In genomic region chr12:41189395-41190251, GRCh38 we compare ENCODE assay signal across 12 cellular contexts. TPM values are rescaled to one million over a fixed set of nuclear protein-coding genes. Genes with fewer than 3 reads are reported as not detected.
DNase-seq lines count a peak whose midpoint lies in the region; ATAC-seq, FAIRE-seq and TF ChIP-seq lines count a peak whose summit lies in the region.
"Had no signal": no experiment of that assay in that cellular context is flagged by ENCODE, and none has a peak within 500 bp of the region (broad histone marks: within the 10 kb centered on the region; RNA-seq: fewer than 3 reads in every experiment).

No MANE protein-coding gene starts in this region.

- TF ChIP-seq EP300 in A549 (IDR thresholded peaks at IDR 0.05): no peak

- no peaks in the 10 kb centered on the region for H3F3A ChIP-seq in PC-9 (ENCODE audit: insufficient read depth, low read depth)

- TF ChIP-seq RAD21 in A549 (conservative IDR thresholded peaks at IDR 0.05 in 1 of 2, IDR thresholded peaks at IDR 0.05 in 1 of 2): no peak

- intact Hi-C loops in esophagus squamous epithelium (cut with DNase I) (no loop called here), PC-9 (cut with micrococcal nuclease; ENCODE audit: unreplicated experiment) (no loop called here)

- H2AFZ ChIP-seq in Karpas-422 (ENCODE audit: low read length) (peak overlapping the region; percentile 35; the same call in 1 of the 2 replicates), PC-9 (no peak overlapping the region)

- H3K9me3 ChIP-seq in A549 (no peaks in the 10 kb centered on the region), Karpas-422 (ENCODE audit: low read length) (no peaks in the 10 kb centered on the region), esophagus squamous epithelium (no peaks in the 10 kb centered on the region), PC-9 (ENCODE audit: insufficient read depth, low read depth) (no peaks in the 10 kb centered on the region)

- H3K4me1 Mint-ChIP-seq in naive B cell: peaks cover 17 to 19% (median 17%) of the 10 kb centered on the region in 3 donors

- TF ChIP-seq CTCF in A549 (IDR thresholded peaks at IDR 0.05): no peak
- TF ChIP-seq CTCF in esophagus squamous epithelium (IDR thresholded peaks at IDR 0.05): no peak
- no peak for TF ChIP-seq CTCF in PC-9 (conservative IDR thresholded peaks at IDR 0.05)

- no peak for FAIRE-seq in A549 (lab: Jason Lieb, UNC)
- FAIRE-seq in HTR-8/SVneo (lab: Jason Lieb, UNC): no peak
- FAIRE-seq: bronchial epithelial cell had no signal

- no peaks in the 10 kb centered on the region for H3K9me2 ChIP-seq in Karpas-422 (replicated peaks; ENCODE audit: insufficient read depth, low read length)
- H3K9me2 ChIP-seq in PC-9 (ENCODE audit: insufficient read depth): no peaks in the 10 kb centered on the region

- no peaks in the 10 kb centered on the region for H3K36me3 Mint-ChIP-seq in naive B cell
- H3K36me3 Mint-ChIP-seq: CD8-positive, alpha-beta T cell had no signal

- no peak overlapping the region for H3K27ac ChIP-seq in A549
- peak overlapping the region; percentile 99 for H3K27ac ChIP-seq in Karpas-422 (ENCODE audit: low read length)
- H3K27ac ChIP-seq in esophagus squamous epithelium: peak overlapping the region in 3 of 4 donors; percentile 65 to 80 (median 76)
- H3K27ac ChIP-seq in PC-9: no peak overlapping the region

- H3K79me2 ChIP-seq in Karpas-422 (ENCODE audit: low read length) (no peaks in the 10 kb centered on the region), PC-9 (ENCODE audit: low read depth) (no peaks in the 10 kb centered on the region)

- TF ChIP-seq POLR2A in A549 (IDR thresholded peaks at IDR 0.05; ENCODE audit: low read length) (no peak), esophagus squamous epithelium (IDR thresholded peaks at IDR 0.05) (no peak)

- ATAC-seq in A549 (peak; percentile 36 to 67; a peak in 5 of 6 replicates), naive B cell (ENCODE audit: low read depth in 2 of 2) (peak in 1 of 2 donors; percentile 23), GM18873 (IDR thresholded peaks at IDR 0.05; ENCODE audit: low FRiP score, unreplicated experiment) (no peak)
- ATAC-seq: CD8-positive, alpha-beta T cell had no signal

- H3K4me1 ChIP-seq in A549: peaks cover 7% of the 10 kb centered on the region; the same call in 1 of the 3 replicates
- H3K4me1 ChIP-seq in Karpas-422 (ENCODE audit: low read length): peaks cover 57% of the 10 kb centered on the region
- peaks cover 7 to 28% (median 9%) of the 10 kb centered on the region in 3 donors for H3K4me1 ChIP-seq in esophagus squamous epithelium
- H3K4me1 ChIP-seq in PC-9 (replicated peaks; ENCODE audit: insufficient read depth): no peaks in the 10 kb centered on the region

- CTCF ChIA-PET in A549 (lab: Yijun Ruan, JAX) (interaction anchor here (1.1 kb wide), 1 partner anchor 8 kb away, joined by 3 read pairs; no protein-coding TSS in a partner anchor), PC-9 (lab: Charles Lee) (no interaction called here)

- peak overlapping the region; percentile 41; the same call in 2 of the 3 replicates for H3K4me3 ChIP-seq in A549
- no peak overlapping the region for H3K4me3 ChIP-seq in Karpas-422 (ENCODE audit: low read length)
- H3K4me3 ChIP-seq in esophagus squamous epithelium: peak overlapping the region; percentile 1 to 69 (median 46)
- H3K4me3 ChIP-seq in PC-9: no peak overlapping the region

- H4K20me1 ChIP-seq in Karpas-422 (ENCODE audit: insufficient read depth, low read depth, low read length) (no peaks in the 10 kb centered on the region), PC-9 (ENCODE audit: insufficient read depth) (no peaks in the 10 kb centered on the region)

- H3K4me3 Mint-ChIP-seq in naive B cell: peak overlapping the region; percentile 12 to 70 (median 52)
- H3K4me3 Mint-ChIP-seq: CD8-positive, alpha-beta T cell had no signal

- DNase-seq in A549 (ENCODE audit: low read depth in 1 of 2, low spot score in 1 of 2): no peak
- no peak for DNase-seq in Karpas-422
- DNase-seq in esophagus squamous epithelium (lab: John Stamatoyannopoulos, UW): no peak
- DNase-seq in naive B cell: no peak
- DNase-seq in NCI-H2107 (lab: John Stamatoyannopoulos, UW): no peak
- DNase-seq in HTR-8/SVneo (ENCODE audit: insufficient read length, low spot score): no peak
- DNase-seq in PC-9: no peak
- DNase-seq: CD8-positive, alpha-beta T cell had no signal

- H3K9ac ChIP-seq in Karpas-422 (ENCODE audit: low read length): no peak overlapping the region

- peaks cover 33 to 39% (median 39%) of the 10 kb centered on the region in 3 donors for H3K27me3 Mint-ChIP-seq in naive B cell

- POLR2A ChIA-PET in A549 (lab: Yijun Ruan, JAX) (no interaction called here), PC-9 (lab: Charles Lee; ENCODE audit: unreplicated experiment) (no interaction called here)

- H3K4me2 ChIP-seq in A549 (peak overlapping the region; percentile 81), Karpas-422 (ENCODE audit: low read depth, low read length, poor library complexity, severe bottlenecking) (peak overlapping the region; percentile 1), PC-9 (no peak overlapping the region)

- H3K27me3 ChIP-seq in Karpas-422 (ENCODE audit: low read length) (no peaks in the 10 kb centered on the region), esophagus squamous epithelium (peaks cover 0 to 50% (median 9%) of the 10 kb centered on the region in 4 donors), PC-9 (ENCODE audit: insufficient read depth, low read depth) (no peaks in the 10 kb centered on the region)

- no peak overlapping the region for H3K27ac Mint-ChIP-seq in naive B cell
- H3K27ac Mint-ChIP-seq: CD8-positive, alpha-beta T cell had no signal

- H3K36me3 ChIP-seq in Karpas-422 (ENCODE audit: insufficient read depth, low read length) (no peaks in the 10 kb centered on the region), esophagus squamous epithelium (no peaks in the 10 kb centered on the region), PC-9 (ENCODE audit: low read depth) (no peaks in the 10 kb centered on the region)

- BruUV-seq in PC-9 (replicated peaks; lab: Mats Ljungman, UMichigan): no TSS peak

- 27% methylated on average over 29 of the region's 34 CpGs for WGBS in A549 (ENCODE audit: missing lambda C conversion rate)
- 2 to 8% methylated on average over 19 to 31 of the region's 34 CpGs for WGBS in esophagus squamous epithelium, 2 donors

- H3K9me3 Mint-ChIP-seq in naive B cell: no peaks in the 10 kb centered on the region
- H3K9me3 Mint-ChIP-seq: CD8-positive, alpha-beta T cell had no signal

TF ChIP-seq in A549, 52 proteins besides CTCF, POLR2A, EP300 and RAD21:
- no peak for TF ChIP-seq PHF8 (IDR thresholded peaks at IDR 0.05; ENCODE audit: borderline replicate concordance, low read depth)
- TF ChIP-seq RNF2 (IDR thresholded peaks at IDR 0.05; ENCODE audit: borderline replicate concordance, low read depth): no peak
- no peak for TF ChIP-seq RFX5 (IDR thresholded peaks at IDR 0.05)
- TF ChIP-seq FOSL2 (IDR thresholded peaks at IDR 0.05): no peak
- no peak for TF ChIP-seq FOSL2 (CRISPR knock-in tag; IDR thresholded peaks at IDR 0.05)
- TF ChIP-seq ZSCAN20 (CRISPR knock-in tag; IDR thresholded peaks at IDR 0.05): no peak
- TF ChIP-seq MYC (IDR thresholded peaks at IDR 0.05; ENCODE audit: borderline replicate concordance, low read length): no peak
- TF ChIP-seq TFCP2L1 (CRISPR knock-in tag; IDR thresholded peaks at IDR 0.05): no peak
- TF ChIP-seq GATA3 (IDR thresholded peaks at IDR 0.05; ENCODE audit: borderline replicate concordance): no peak
- TF ChIP-seq JUN (IDR thresholded peaks at IDR 0.05): no peak
- no peak for TF ChIP-seq ZC3H11A (IDR thresholded peaks at IDR 0.05)

RNA-seq across cellular contexts. Expression of gene PDZRN4, which starts 1.5 kb away (rescaled TPM):
- polyA plus RNA-seq in A549 (2011; rRNA removed) (0.03 and 0.04 TPM in 2 replicates), A549 (2017; fragmentation: RNase III; extraction: RNeasy Plus Mini Kit Qiagen cat#74134 plus additional on column Dnase treatment) (0.03 TPM in 1 of 3 replicates, not detected in the others), naive B cell (ENCODE audit: low read depth in 6 of 6) (not detected)
- not detected in 2 replicates for polyA plus RNA-seq in A549 (2012; cell fraction: cytosol; rRNA removed)
- 0.01 and 0.04 TPM in 2 replicates for polyA plus RNA-seq in A549 (2012; cell fraction: nucleus; rRNA removed)
- polyA minus RNA-seq in A549 (2011; rRNA and poly(A)+ RNA removed): not detected in 2 replicates
- total RNA-seq in Karpas-422 (2014; rRNA removed; shearing (Covaris generic); ENCODE audit: low replicate concordance): 2.4 and 3.6 TPM in 2 replicates
- total RNA-seq in esophagus squamous epithelium (10 to 100 TPM in 1 of 4 donors, 1 to 10 TPM in 1, under 1 TPM in 2; 0.31 to 22.5 (median 2.1) TPM), PC-9 (2021) (not detected in 2 replicates)
- total RNA-seq: bronchial epithelial cell; CD8-positive, alpha-beta T cell; M059J; mesenteric fat pad had no signal

Comparison
In these comparisons a context has a peak if more than half of its experiments do, and no peak if none do; other contexts are left out.
1. H3K27ac ChIP-seq: peak in Karpas-422 (single experiment) and esophagus squamous epithelium (3 of 4); none in A549 (0 of 2) and PC-9 (single experiment).
2. H3K4me3 ChIP-seq: peak in A549 (single experiment) and esophagus squamous epithelium (4 of 4); none in Karpas-422 (single experiment) and PC-9 (single experiment).